In the genomic region with DNA sequence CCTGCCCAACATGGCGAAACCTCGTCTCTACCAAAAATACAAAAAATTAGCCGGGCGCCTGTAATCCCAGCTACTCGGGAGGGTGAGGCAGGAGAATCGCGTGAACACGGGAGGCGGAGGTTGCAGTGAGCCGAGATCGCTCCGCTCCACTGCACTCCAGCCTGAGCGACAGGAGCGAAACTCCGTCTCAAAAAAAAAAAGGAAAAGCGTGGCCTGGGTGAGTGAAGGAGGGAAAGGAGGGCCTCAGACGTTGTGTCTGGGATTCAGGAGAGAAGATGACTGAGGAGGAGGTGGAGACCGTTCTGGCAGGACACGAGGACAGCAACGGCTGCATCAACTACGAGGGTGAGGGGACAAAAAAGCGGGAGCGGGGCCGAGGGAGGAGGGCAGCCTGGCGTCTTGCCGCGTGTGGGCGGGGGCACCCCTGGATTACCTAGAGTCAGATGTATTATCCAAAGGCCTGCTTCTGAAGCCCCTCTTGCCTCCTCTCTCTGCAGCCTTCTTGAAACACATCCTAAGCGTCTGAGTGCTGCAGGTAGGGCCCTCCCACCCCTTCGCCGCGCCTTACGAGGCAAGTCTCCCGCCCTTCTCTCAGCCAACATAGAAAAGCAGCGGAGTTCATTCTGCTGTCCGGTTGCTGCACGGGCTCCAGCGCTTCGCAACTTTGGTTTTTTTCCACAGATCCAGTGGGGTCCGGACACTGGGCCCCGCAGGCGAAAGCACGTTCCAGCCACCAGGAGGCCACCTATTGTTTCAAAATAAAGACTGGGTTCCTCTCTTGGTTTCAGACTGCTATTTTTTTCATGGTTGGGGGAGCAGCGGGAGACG, we compare ENCODE assay signal across 8 cellular contexts. TPM values are rescaled to one million over a fixed set of nuclear protein-coding genes. Genes with fewer than 3 reads are reported as not detected.
DNase-seq lines count a peak whose midpoint lies in the region; ATAC-seq and TF ChIP-seq lines count a peak whose summit lies in the region.

No MANE protein-coding gene starts in this region.

- H3K27me3 ChIP-seq in lower lobe of right lung (ENCODE audit: low read depth), result no peaks in the 10 kb centered on the region

- ATAC-seq in GM19324 (IDR thresholded peaks at IDR 0.05; ENCODE audit: low FRiP score, unreplicated experiment) (peak; percentile 26), HG03565 (IDR thresholded peaks at IDR 0.05; ENCODE audit: unreplicated experiment) (peak; percentile 18), lower lobe of right lung (peak; percentile 65 to 68)

- H3K4me3 ChIP-seq in lower lobe of right lung, result peak overlapping the region; percentile 88

- H3K4me1 ChIP-seq in lower lobe of right lung, result peaks cover 48% of the 10 kb centered on the region

- DNase-seq in NCI-H748 (lab: John Stamatoyannopoulos, UW; ENCODE audit: unreplicated experiment) (peak; percentile 86), ecto neural progenitor cell (ENCODE audit: low spot score) (peak; percentile 90), lower lobe of right lung (peak; percentile 80)
- peak; percentile 60 to 68 for DNase-seq in activated CD4-positive, alpha-beta T cell treated with anti-CD3 and anti-CD28 coated beads, Interleukin-2, amount 50 U/mL, for 48 hours
- DNase-seq in stimulated activated CD4-positive, alpha-beta T cell treated with anti-CD3 and anti-CD28 coated beads, TNF-alpha, amount 100 ng/mL, for 24 hours (ENCODE audit: low read depth in 3 of 3), result peak; percentile 29 to 52 (median 38)

- intact Hi-C loops in lower lobe of right lung (cut with DNase I), result no loop called here

- H3K36me3 ChIP-seq in lower lobe of right lung, result peaks cover 31% of the 10 kb centered on the region

- H3K27ac ChIP-seq in C4-2B (peak overlapping the region; percentile 92), lower lobe of right lung (peak overlapping the region; percentile 96)

- no peaks in the 10 kb centered on the region for H3K9me3 ChIP-seq in lower lobe of right lung

- TF ChIP-seq CTCF in C4-2B (conservative IDR thresholded peaks at IDR 0.05) (no peak; the same call in 1 of the 2 replicates), lower lobe of right lung (IDR thresholded peaks at IDR 0.05) (peak; percentile 68)

RNA-seq across cellular contexts. Expression of gene MYL6, which starts 0.7 kb away (rescaled TPM):
- 1,292 TPM for total RNA-seq in lower lobe of right lung

RNA-seq across cellular contexts. Expression of gene MYL6B, which starts 5.0 kb away (rescaled TPM):
- 21.4 TPM for total RNA-seq in lower lobe of right lung

RNA-seq across cellular contexts. Expression of gene ESYT1, which starts 29.3 kb away (rescaled TPM):
- 114 TPM for total RNA-seq in lower lobe of right lung

RNA-seq across cellular contexts. Expression of gene SMARCC2, which starts 31.9 kb away (rescaled TPM):
- 115 TPM for total RNA-seq in lower lobe of right lung

RNA-seq across cellular contexts. Expression of gene ZC3H10, which starts 39.3 kb away (rescaled TPM):
- total RNA-seq in lower lobe of right lung, result 12.5 TPM

Comparison
In these comparisons a context has a peak if more than half of its experiments do, and no peak if none do; other contexts are left out.
1. Peak in every context shown above with its lines: DNase-seq, ATAC-seq, H3K4me3 ChIP-seq and H3K27ac ChIP-seq.
2. DNase-seq: peak in every context shown above with its lines; median percentile 90 in ecto neural progenitor cell; 86 in NCI-H748; 80 in lower lobe of right lung; 64 in activated CD4-positive, alpha-beta T cell treated with anti-CD3 and anti-CD28 coated beads, Interleukin-2, amount 50 U/mL, for 48 hours; 38 in stimulated activated CD4-positive, alpha-beta T cell treated with anti-CD3 and anti-CD28 coated beads, TNF-alpha, amount 100 ng/mL, for 24 hours.